ENCODE assay signal across 23 cellular contexts in genomic region chr7:1243290-1243963, GRCh38. TPM values are rescaled to one million over a fixed set of nuclear protein-coding genes. Genes with fewer than 3 reads are reported as not detected.
"Had no signal": no experiment of that assay in that cellular context is flagged by ENCODE, and none has a peak within 500 bp of the region (broad histone marks: within the 10 kb centered on the region; RNA-seq: fewer than 3 reads in every experiment).

No MANE protein-coding gene starts in this region.

- H3K4me3 Mint-ChIP-seq: activated T-helper 17 cell treated with anti-CD3 and anti-CD28 coated beads, Interleukin-2, amount 50 U/mL, for 72 hours; central memory CD8-positive, alpha-beta T cell; stimulated activated memory B cell treated with anti-CD40 and anti-IgM and Interleukin-4, amounts not matched to agents 10 μg/mL and 1 μg/mL and 100 μg/mL, for 72 hours; T-cell had no signal

- ATAC-seq: activated T-helper 17 cell treated with anti-CD3 and anti-CD28 coated beads, Interleukin-2, amount 50 U/mL, for 72 hours; esophagus mucosa; gastrocnemius medialis; heart left ventricle; left ventricle myocardium superior; stimulated activated memory B cell treated with anti-CD40 and anti-IgM and Interleukin-4, amounts not matched to agents 10 μg/mL and 1 μg/mL and 100 μg/mL, for 72 hours; T-cell had no signal

- H3K4me3 ChIP-seq: gastrocnemius medialis, sigmoid colon, SJSA1, thoracic aorta had no signal

- H3K4me1 ChIP-seq: parathyroid adenoma, SJSA1 had no signal

- H3K79me2 ChIP-seq: parathyroid adenoma had no signal

- H3K9me3 Mint-ChIP-seq: activated T-helper 17 cell treated with anti-CD3 and anti-CD28 coated beads, Interleukin-2, amount 50 U/mL, for 72 hours; central memory CD8-positive, alpha-beta T cell; stimulated activated memory B cell treated with anti-CD40 and anti-IgM and Interleukin-4, amounts not matched to agents 10 μg/mL and 1 μg/mL and 100 μg/mL, for 72 hours; T-cell had no signal

- H3K27ac ChIP-seq: gastrocnemius medialis, heart left ventricle, parathyroid adenoma, sigmoid colon, SJSA1, thoracic aorta, VCaP had no signal

- H3K4me1 Mint-ChIP-seq: activated T-helper 17 cell treated with anti-CD3 and anti-CD28 coated beads, Interleukin-2, amount 50 U/mL, for 72 hours had no signal

- DNase-seq: activated CD4-positive, alpha-beta T cell treated with anti-CD3 and anti-CD28 coated beads for 1 hour; activated CD4-positive, alpha-beta T cell treated with anti-CD3 and anti-CD28 coated beads, Interleukin-2, amount 50 U/mL, for 4 hours; activated naive CD4-positive, alpha-beta T cell treated with Interleukin-2 at 50 U/mL for 16 hours; activated T-cell treated with anti-CD3 and anti-CD28 coated beads for 4 hours; aorta; effector CD4-positive, alpha-beta T cell; gastrocnemius medialis; left ventricle myocardium superior; sigmoid colon; stimulated activated CD4-positive, alpha-beta T cell treated with anti-CD3 and anti-CD28 coated beads, Interleukin-4, amount 100 ng/mL, for 4 hours; T-cell had no signal

- H3K36me3 Mint-ChIP-seq: stimulated activated memory B cell treated with anti-CD40 and anti-IgM and Interleukin-4, amounts not matched to agents 10 μg/mL and 1 μg/mL and 100 μg/mL, for 72 hours; T-cell had no signal

- H2AFZ ChIP-seq: parathyroid adenoma had no signal

- H3K9me3 ChIP-seq: gastrocnemius medialis, heart left ventricle, sigmoid colon, SJSA1, thoracic aorta had no signal

- H3K9ac ChIP-seq: parathyroid adenoma had no signal

- H3K27ac Mint-ChIP-seq: activated T-helper 17 cell treated with anti-CD3 and anti-CD28 coated beads, Interleukin-2, amount 50 U/mL, for 72 hours; stimulated activated memory B cell treated with anti-CD40 and anti-IgM and Interleukin-4, amounts not matched to agents 10 μg/mL and 1 μg/mL and 100 μg/mL, for 72 hours had no signal

- H3K36me3 ChIP-seq: gastrocnemius medialis, heart left ventricle, sigmoid colon, SJSA1, thoracic aorta had no signal

RNA-seq across cellular contexts. Expression of gene UNCX, which starts 10.8 kb away (rescaled TPM):
- total RNA-seq: activated CD8-positive, alpha-beta memory T cell treated with anti-CD3 and anti-CD28 coated beads for 36 hours; activated T-helper 17 cell treated with anti-CD3 and anti-CD28 coated beads, Interleukin-2, amount 50 U/mL, for 72 hours; aorta; esophagus mucosa; gastrocnemius medialis; heart left ventricle; left ventricle myocardium superior; mononuclear cell; sigmoid colon; SJSA1; T-cell; thoracic aorta; ureter had no signal
- polyA plus RNA-seq: aorta, heart left ventricle, sigmoid colon had no signal
